In genomic region chr1:1433804-1434130, GRCh38 we compare ENCODE assay signal across 9 cellular contexts. TPM values are rescaled to one million over a fixed set of nuclear protein-coding genes. Genes with fewer than 3 reads are reported as not detected.
DNase-seq lines count a peak whose midpoint lies in the region; ATAC-seq, FAIRE-seq and TF ChIP-seq lines count a peak whose summit lies in the region.
"Had no signal": no experiment of that assay in that cellular context is flagged by ENCODE, and none has a peak within 500 bp of the region (broad histone marks: within the 10 kb centered on the region; RNA-seq: fewer than 3 reads in every experiment).

No MANE protein-coding gene starts in this region.

- no peak for FAIRE-seq in D721Med (lab: Jason Lieb, UNC)

- no peaks in the 10 kb centered on the region for H3K36me3 Mint-ChIP-seq in glutamatergic neuron (ENCODE audit: unreplicated experiment)
- H3K36me3 Mint-ChIP-seq: natural killer cell had no signal

- peak overlapping the region in 2 of 3 donors; percentile 25 to 45 for H3K9ac ChIP-seq in skeletal muscle tissue (ENCODE audit: low read depth in 1 of 3, low read length in 3 of 3)

- peaks cover 57 to 68% (median 66%) of the 10 kb centered on the region in 3 donors for H3K4me1 ChIP-seq in skeletal muscle tissue (ENCODE audit: control insufficient read depth in 3 of 3, insufficient read depth in 3 of 3, low read length in 3 of 3)

- peak overlapping the region in 1 of 3 donors; percentile 2 for H3K4me3 ChIP-seq in skeletal muscle tissue (ENCODE audit: low read length in 3 of 3)

- H3K27ac ChIP-seq in skeletal muscle tissue (ENCODE audit: low read depth, low read length), result peak overlapping the region; percentile 82

- no peak for TF ChIP-seq CTCF in glutamatergic neuron (IDR thresholded peaks at IDR 0.05; ENCODE audit: partially characterized antibody, unreplicated experiment)
- no peak for TF ChIP-seq CTCF in D721Med (IDR thresholded peaks at IDR 0.05; ENCODE audit: insufficient read depth, missing control alignments)

- H3K4me3 Mint-ChIP-seq in glutamatergic neuron (ENCODE audit: unreplicated experiment), result peak overlapping the region; percentile 30
- H3K4me3 Mint-ChIP-seq: natural killer cell had no signal

- H3K27me3 ChIP-seq in skeletal muscle tissue (ENCODE audit: control insufficient read depth in 3 of 3, insufficient read depth in 3 of 3, low read length in 3 of 3), result peaks cover 0 to 38% (median 13%) of the 10 kb centered on the region in 3 donors

- peaks cover 9% of the 10 kb centered on the region for H3K27me3 Mint-ChIP-seq in glutamatergic neuron (ENCODE audit: unreplicated experiment)

- H3K27ac Mint-ChIP-seq in glutamatergic neuron (ENCODE audit: unreplicated experiment), result peak overlapping the region; percentile 72
- H3K27ac Mint-ChIP-seq: natural killer cell had no signal

- no peak for ATAC-seq in HG02840 (IDR thresholded peaks at IDR 0.05; ENCODE audit: low FRiP score, unreplicated experiment)
- ATAC-seq in GM18870 (IDR thresholded peaks at IDR 0.05; ENCODE audit: unreplicated experiment), result no peak

- peaks cover 9% of the 10 kb centered on the region for H3K9me3 Mint-ChIP-seq in glutamatergic neuron (ENCODE audit: unreplicated experiment)
- H3K9me3 Mint-ChIP-seq: natural killer cell had no signal

- H3K9me3 ChIP-seq in skeletal muscle tissue (ENCODE audit: control insufficient read depth in 3 of 3, low read length in 3 of 3), result no peaks in the 10 kb centered on the region

- peaks cover 16% of the 10 kb centered on the region for H3K4me1 Mint-ChIP-seq in glutamatergic neuron (ENCODE audit: low read depth, unreplicated experiment)

- peak; percentile 72 for DNase-seq in HK-2 (ENCODE audit: unreplicated experiment)
- DNase-seq in activated CD4-positive, alpha-beta T cell treated with anti-CD3 and anti-CD28 coated beads, Interleukin-2, amount 50 U/mL, for 48 hours, result peak; percentile 69 to 76
- peak; percentile 68 for DNase-seq in glutamatergic neuron
- no peak for DNase-seq in cerebellar nuclear complex (lab: John Stamatoyannopoulos, UW)
- DNase-seq in D721Med (ENCODE audit: insufficient read length, low spot score), result no peak
- DNase-seq: natural killer cell had no signal

- H3K36me3 ChIP-seq in skeletal muscle tissue (ENCODE audit: control insufficient read depth in 3 of 3, insufficient read depth in 3 of 3, low read length in 3 of 3), result no peaks in the 10 kb centered on the region

RNA-seq across cellular contexts. Expression of gene VWA1, which starts 1.7 kb away (rescaled TPM):
- 56.9 TPM for total RNA-seq in glutamatergic neuron (ENCODE audit: unreplicated experiment)
- 11.0 TPM for total RNA-seq in skeletal muscle tissue
- total RNA-seq: natural killer cell had no signal

RNA-seq across cellular contexts. Expression of gene ANKRD65, which starts 12.7 kb away (rescaled TPM):
- 38.4 TPM for total RNA-seq in glutamatergic neuron (ENCODE audit: unreplicated experiment)
- 5.7 TPM for total RNA-seq in skeletal muscle tissue
- total RNA-seq: natural killer cell had no signal

RNA-seq across cellular contexts. Expression of gene ATAD3C, which starts 15.7 kb away (rescaled TPM):
- 10.2 TPM for total RNA-seq in glutamatergic neuron (ENCODE audit: unreplicated experiment)
- total RNA-seq in skeletal muscle tissue, result not detected

RNA-seq across cellular contexts. Expression of gene MRPL20, which starts 26.7 kb away (rescaled TPM):
- 98.6 TPM for total RNA-seq in glutamatergic neuron (ENCODE audit: unreplicated experiment)
- total RNA-seq in skeletal muscle tissue, result 75.7 TPM

RNA-seq across cellular contexts. Expression of gene CCNL2, which starts 34.6 kb away (rescaled TPM):
- total RNA-seq in glutamatergic neuron (ENCODE audit: unreplicated experiment), result 394 TPM
- 55.3 TPM for total RNA-seq in skeletal muscle tissue

Comparison
In these comparisons a context has a peak if more than half of its experiments do, and no peak if none do; other contexts are left out.
1. DNase-seq: peak in HK-2 (single experiment), activated CD4-positive, alpha-beta T cell treated with anti-CD3 and anti-CD28 coated beads, Interleukin-2, amount 50 U/mL, for 48 hours (2 of 2) and glutamatergic neuron (single experiment); none in cerebellar nuclear complex (0 of 2) and D721Med (single experiment).
2. RNA of gene ATAD3C, which starts 15.7 kb away (total RNA-seq): 10.2 TPM in glutamatergic neuron (single experiment); not detected in skeletal muscle tissue (single experiment); every median in the first group is over 10 times any median in the second.